8 cellular contexts compared by ENCODE assay signal in genomic region chrX:2608638-2609430, GRCh38.
DNase-seq lines count a peak whose midpoint lies in the region; ATAC-seq and TF ChIP-seq lines count a peak whose summit lies in the region.

No MANE protein-coding gene starts in this region.

- H3K27me3 Mint-ChIP-seq in endothelial cell (ENCODE audit: unreplicated experiment): peaks cover 11% of the 10 kb centered on the region

- ATAC-seq in GM19395 (IDR thresholded peaks at IDR 0.05; ENCODE audit: unreplicated experiment) (peak; percentile 87), HG03558 (IDR thresholded peaks at IDR 0.05; ENCODE audit: extremely low read depth, unreplicated experiment) (peak; percentile 90)

- no peaks in the 10 kb centered on the region for H3K36me3 ChIP-seq in muscle layer of colon (ENCODE audit: insufficient read depth, low read length)

- H3K4me3 Mint-ChIP-seq in endothelial cell (ENCODE audit: unreplicated experiment): peak overlapping the region; percentile 93

- TF ChIP-seq CTCF in AG10803 (conservative IDR thresholded peaks at IDR 0.05; ENCODE audit: low read length): no peak
- no peak for TF ChIP-seq CTCF in endothelial cell (IDR thresholded peaks at IDR 0.05; ENCODE audit: unreplicated experiment)

- H3K27ac Mint-ChIP-seq in endothelial cell (ENCODE audit: unreplicated experiment): peak overlapping the region; percentile 18

- peaks cover 16% of the 10 kb centered on the region for H3K4me1 Mint-ChIP-seq in endothelial cell (ENCODE audit: unreplicated experiment)

- H3K4me1 ChIP-seq in muscle layer of colon (ENCODE audit: insufficient read depth, low read length): peaks cover 8% of the 10 kb centered on the region

- peak overlapping the region; percentile 56 for H3K27ac ChIP-seq in muscle layer of colon (ENCODE audit: low read depth, low read length)

- H3K4me3 ChIP-seq in AG10803 (ENCODE audit: low read length) (peak overlapping the region; percentile 83), muscle layer of colon (ENCODE audit: low read depth in 1 of 2, low read length in 2 of 2) (peak overlapping the region; percentile 68 to 75)

- peaks cover 8% of the 10 kb centered on the region for H3K9me3 Mint-ChIP-seq in endothelial cell (ENCODE audit: unreplicated experiment)

- H3K9ac ChIP-seq in muscle layer of colon (ENCODE audit: low read length): no peak overlapping the region

- no peaks in the 10 kb centered on the region for H3K27me3 ChIP-seq in muscle layer of colon (ENCODE audit: control insufficient read depth in 1 of 2, insufficient read depth in 2 of 2, low read length in 2 of 2)

- no peaks in the 10 kb centered on the region for H3K9me3 ChIP-seq in muscle layer of colon (ENCODE audit: low read length)

- peaks cover 13% of the 10 kb centered on the region for H3K36me3 Mint-ChIP-seq in endothelial cell (ENCODE audit: low read depth, unreplicated experiment)

- DNase-seq in AG10803 (ENCODE audit: low read depth) (peak; percentile 83), endothelial cell (ENCODE audit: low spot score) (peak; percentile 72), NCI-H2029 (lab: John Stamatoyannopoulos, UW) (no peak)
- DNase-seq in activated CD4-positive, alpha-beta T cell treated with anti-CD3 and anti-CD28 coated beads, Interleukin-2, amount 50 U/mL, for 4 hours: peak; percentile 86 to 87
- DNase-seq in stimulated activated CD8-positive, alpha-beta memory T cell treated with anti-CD3 and anti-CD28 coated beads, Interleukin-7, amount 100 ng/mL, for 4 hours (ENCODE audit: low read depth in 2 of 2): peak; percentile 78 to 86
